Comparison of ENCODE assay signal across 8 cellular contexts in the genomic region with DNA sequence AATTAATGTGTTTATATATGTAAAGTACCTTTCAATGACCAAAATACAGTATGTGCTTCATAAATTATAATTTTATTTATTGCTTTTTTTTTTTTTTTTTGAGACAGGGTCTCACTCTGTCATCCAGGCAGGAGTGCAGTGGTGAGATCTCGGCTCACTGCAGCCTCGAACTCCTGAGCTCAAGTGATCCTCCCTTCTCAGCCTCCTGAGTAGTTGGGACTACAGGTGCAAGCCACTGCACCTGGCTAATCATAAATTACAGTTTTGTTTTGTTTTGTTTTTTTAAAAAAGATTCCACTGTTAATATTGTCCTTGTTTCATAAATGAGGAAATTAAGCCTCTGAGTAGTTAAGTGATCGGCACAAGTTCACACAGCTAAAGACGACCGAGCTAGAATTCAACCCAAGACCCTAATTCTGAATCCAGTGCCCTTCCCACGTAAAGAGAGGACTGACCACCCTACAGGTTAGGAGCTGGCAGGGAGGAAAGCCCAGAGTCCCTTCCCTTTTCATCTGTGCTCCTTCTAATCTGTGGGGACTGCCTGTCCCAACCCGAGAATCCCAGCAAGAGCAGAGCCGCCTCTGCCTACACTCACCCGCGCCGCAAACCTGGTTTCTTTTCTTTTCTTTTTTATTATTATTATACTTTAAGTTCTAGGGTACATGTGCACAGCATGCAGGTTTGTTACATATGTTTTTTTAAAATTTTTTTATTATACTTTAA. TPM values are rescaled to one million over a fixed set of nuclear protein-coding genes. Genes with fewer than 3 reads are reported as not detected.
DNase-seq lines count a peak whose midpoint lies in the region; ATAC-seq, FAIRE-seq and TF ChIP-seq lines count a peak whose summit lies in the region.

No MANE protein-coding gene starts in this region.

- H3K9me3 ChIP-seq in OCI-LY3 (ENCODE audit: insufficient read depth, low read length) (no peaks in the 10 kb centered on the region), H1 (ENCODE audit: insufficient read depth in 2 of 2, low read depth in 1 of 2, low read length in 1 of 2) (no peaks in the 10 kb centered on the region), ovary (no peaks in the 10 kb centered on the region), neuronal stem cell (replicated peaks in 1 of 2; ENCODE audit: control insufficient read depth in 2 of 2, insufficient read depth in 1 of 2, low read depth in 1 of 2, low read length in 2 of 2) (no peaks in the 10 kb centered on the region)

- TF ChIP-seq CTCF in OCI-LY3 (IDR thresholded peaks at IDR 0.05; ENCODE audit: low read depth, low read length) (no peak), H1 (IDR thresholded peaks at IDR 0.05; ENCODE audit: control extremely low read depth in 1 of 3, insufficient read depth in 1 of 3, low read depth in 1 of 3, low read length in 3 of 3) (no peak), ovary (IDR thresholded peaks at IDR 0.05) (no peak)

- WGBS in H1 (ENCODE audit: extremely low coverage in 1 of 2, insufficient coverage in 1 of 2, insufficient read length in 1 of 2, insufficient replicate concordance in 2 of 2, low coverage in 1 of 2, low lambda C conversion rate in 2 of 2, missing lambda C conversion rate in 1 of 2), 2 experiments = 60% methylated on average over 11 of the region's 11 CpGs; no CpG with 5 or more reads in 1 of the 2 experiments
- 41 to 48% (median 47%) methylated on average over 11 of the region's 11 CpGs for WGBS in ovary, 3 donors
- no CpG with 5 or more reads among the region's 11 CpGs for WGBS in neuronal stem cell (ENCODE audit: extremely low coverage in 2 of 2, insufficient read length in 2 of 2, insufficient replicate concordance in 1 of 2), 2 donors

- H2BK20ac ChIP-seq in H1 (ENCODE audit: low read length) = no peak overlapping the region

- H4K8ac ChIP-seq in H1 (ENCODE audit: extremely low read depth, insufficient read depth, low read length) (no peak overlapping the region), neuronal stem cell (ENCODE audit: low read depth, low read length) (no peak overlapping the region)

- DNase-seq in ELR (ENCODE audit: low read depth) (peak; percentile 20), H1 (ENCODE audit: low read depth in 1 of 2, low spot score in 2 of 2) (no peak), ovary (no peak), neuronal stem cell (ENCODE audit: low spot score) (no peak), DMS114 treated with DMSO at 0.1 percent for 48 hours (lab: John Stamatoyannopoulos, UW; ENCODE audit: unreplicated experiment) (no peak), MV-4-11 (lab: John Stamatoyannopoulos, UW) (no peak)

- H3K4me2 ChIP-seq in OCI-LY3 (ENCODE audit: low read length) (peak overlapping the region; percentile 100), H1 (ENCODE audit: insufficient read depth in 1 of 2, low read depth in 2 of 2, low read length in 2 of 2) (peak overlapping the region; percentile 6 to 45; a peak in 1 of 4 replicates), neuronal stem cell (ENCODE audit: insufficient read depth, low read length, poor library complexity, severe bottlenecking) (no peak overlapping the region)

- H3K4ac ChIP-seq in H1 (replicated peaks; ENCODE audit: insufficient read length, low read depth, low read length) = no peak overlapping the region
- H3K4ac ChIP-seq in neuronal stem cell (ENCODE audit: low read length) = no peak overlapping the region

- H2BK120ac ChIP-seq in H1 (replicated peaks; ENCODE audit: low read depth, low read length) (no peak overlapping the region), neuronal stem cell (ENCODE audit: low read depth, low read length) (no peak overlapping the region)

- no peaks in the 10 kb centered on the region for H3K27me3 ChIP-seq in OCI-LY3 (ENCODE audit: low read depth, low read length)
- H3K27me3 ChIP-seq in H1 (replicated peaks in 1 of 4; ENCODE audit: control insufficient read depth in 3 of 4, extremely low read depth in 1 of 4, insufficient read depth in 3 of 4, low read length in 3 of 4) = no peaks in the 10 kb centered on the region
- no peaks in the 10 kb centered on the region for H3K27me3 ChIP-seq in ovary
- peaks cover 0 to 2% (median 0%) of the 10 kb centered on the region in 3 experiments for H3K27me3 ChIP-seq in neuronal stem cell (ENCODE audit: control insufficient read depth in 3 of 3, insufficient read depth in 3 of 3, low read depth in 1 of 3, low read length in 3 of 3)

- H2BK12ac ChIP-seq in H1 (ENCODE audit: low read depth, low read length) (no peak overlapping the region), neuronal stem cell (ENCODE audit: low read length) (no peak overlapping the region)

- peak overlapping the region; percentile 17 for H4K91ac ChIP-seq in H1 (replicated peaks; ENCODE audit: insufficient read length, low read length)
- no peak overlapping the region for H4K91ac ChIP-seq in neuronal stem cell (ENCODE audit: low read depth, low read length, poor library complexity)

- peak overlapping the region; percentile 76 for H4K5ac ChIP-seq in H1 (ENCODE audit: insufficient read length, low read depth, low read length)

- H2BK15ac ChIP-seq in H1 (ENCODE audit: low read length) = peak overlapping the region; percentile 72; the same call in 1 of the 2 replicates
- no peak overlapping the region for H2BK15ac ChIP-seq in neuronal stem cell (ENCODE audit: low read length)

- H3K23ac ChIP-seq in H1 (ENCODE audit: insufficient read length) (no peak overlapping the region), neuronal stem cell (ENCODE audit: low read depth, low read length, poor library complexity) (no peak overlapping the region)

- no peaks in the 10 kb centered on the region for H3K79me1 ChIP-seq in H1 (ENCODE audit: low read depth, low read length)
- no peaks in the 10 kb centered on the region for H3K79me1 ChIP-seq in neuronal stem cell (ENCODE audit: low read depth, low read length)

- H3K4me1 ChIP-seq in OCI-LY3 (ENCODE audit: low read length) (peaks cover 3% of the 10 kb centered on the region; the same call in 1 of the 2 replicates), H1 (replicated peaks in 1 of 4; ENCODE audit: control insufficient read depth in 3 of 4, insufficient read depth in 4 of 4, low read length in 3 of 4) (peaks cover 0 to 3% (median 0%) of the 10 kb centered on the region in 4 experiments; a peak in 1 of 7 replicates), ovary (ENCODE audit: insufficient read depth) (no peaks in the 10 kb centered on the region), neuronal stem cell (ENCODE audit: control insufficient read depth in 2 of 2, insufficient read depth in 1 of 2, low read depth in 1 of 2, low read length in 2 of 2) (peaks cover 0 to 5% of the 10 kb centered on the region in 2 donors)

- CTCF ChIA-PET in H1 (lab: Charles Lee; ENCODE audit: partially characterized antibody) = interaction anchor here (0.6 to 6.2 kb wide), 21 partner anchors 9 to 150 kb away, joined by 3 to 78 read pairs (median 4); a partner anchor contains a TSS

- no peaks in the 10 kb centered on the region for H4K20me1 ChIP-seq in OCI-LY3 (ENCODE audit: insufficient read depth, low read length)
- H4K20me1 ChIP-seq in H1 (replicated peaks in 1 of 2; ENCODE audit: control insufficient read depth in 1 of 2, insufficient read depth in 2 of 2, low read length in 2 of 2) = no peaks in the 10 kb centered on the region

- peak overlapping the region; percentile 100 for H2AFZ ChIP-seq in OCI-LY3 (ENCODE audit: low read depth, low read length)
- H2AFZ ChIP-seq in H1 (ENCODE audit: low read length) = peak overlapping the region; percentile 91; the same call in 1 of the 2 replicates
- no peak overlapping the region for H2AFZ ChIP-seq in neuronal stem cell (ENCODE audit: low read length)

- H3K9ac ChIP-seq in OCI-LY3 (ENCODE audit: low read length) (peak overlapping the region; percentile 70), H1 (replicated peaks in 1 of 4; ENCODE audit: extremely low read depth in 1 of 4, low read depth in 3 of 4, low read length in 3 of 4) (no peak overlapping the region), neuronal stem cell (ENCODE audit: low read depth, low read length, poor library complexity) (no peak overlapping the region)

- no peaks in the 10 kb centered on the region for H3K23me2 ChIP-seq in H1 (ENCODE audit: low read depth, low read length)

- peak overlapping the region; percentile 92 for H3K4me3 ChIP-seq in OCI-LY3 (ENCODE audit: low read length)
- H3K4me3 ChIP-seq in H1 (ENCODE audit: extremely low read depth in 1 of 4, insufficient read depth in 2 of 4, low read depth in 3 of 4, low read length in 4 of 4) = peak overlapping the region in 1 of 4 experiments; percentile 54; a peak in 2 of 8 replicates
- H3K4me3 ChIP-seq in ovary = peak overlapping the region; percentile 28
- H3K4me3 ChIP-seq in neuronal stem cell (ENCODE audit: low read length in 2 of 2) = no peak overlapping the region

- no peak for TF ChIP-seq POLR2A in H1 (IDR thresholded peaks at IDR 0.05; ENCODE audit: control extremely low read depth in 1 of 2, low read depth in 2 of 2, low read length in 2 of 2)
- TF ChIP-seq POLR2A in ovary (IDR thresholded peaks at IDR 0.05) = no peak

- no peak for TF ChIP-seq RAD21 in H1 (IDR thresholded peaks at IDR 0.05 in 1 of 2, conservative IDR thresholded peaks at IDR 0.05 in 1 of 2; ENCODE audit: low read depth in 2 of 2, low read length in 2 of 2)

- POLR2A ChIA-PET in H1 (lab: Charles Lee; ENCODE audit: partially characterized antibody) = interaction anchor here (0.9 to 10.5 kb wide), 7 partner anchors 8 to 141 kb away, joined by 3 to 98 read pairs (median 4); a partner anchor contains a TSS

- H3K79me2 ChIP-seq in OCI-LY3 (ENCODE audit: low read length) = no peaks in the 10 kb centered on the region
- H3K79me2 ChIP-seq in H1 (ENCODE audit: control insufficient read depth in 1 of 2, insufficient read depth in 2 of 2, low read length in 2 of 2) = no peaks in the 10 kb centered on the region

- H2BK5ac ChIP-seq in H1 (ENCODE audit: low read depth, low read length) (no peak overlapping the region), neuronal stem cell (ENCODE audit: low read length) (no peak overlapping the region)

- intact Hi-C loops in ovary (cut with DNase I) = no loop called here

- H3K14ac ChIP-seq in H1 (ENCODE audit: insufficient read length) = no peak overlapping the region
- no peak overlapping the region for H3K14ac ChIP-seq in neuronal stem cell (ENCODE audit: low read length)

- H3K56ac ChIP-seq in H1 (replicated peaks; ENCODE audit: insufficient read length, low read depth, low read length) = no peak overlapping the region

- no peak for FAIRE-seq in H1 (lab: Jason Lieb, UNC)

- TF ChIP-seq EP300 in H1 (IDR thresholded peaks at IDR 0.05; ENCODE audit: borderline replicate concordance in 1 of 2, low read depth in 2 of 2, low read length in 2 of 2) (no peak), ovary (IDR thresholded peaks at IDR 0.05) (no peak)

- H2AK5ac ChIP-seq in H1 (ENCODE audit: low read depth, low read length) (no peak overlapping the region), neuronal stem cell (ENCODE audit: low read depth, low read length) (no peak overlapping the region)

- H3K18ac ChIP-seq in H1 (ENCODE audit: extremely low read depth, low read length) = no peak overlapping the region
- H3K18ac ChIP-seq in neuronal stem cell (ENCODE audit: low read length) = no peak overlapping the region

- ATAC-seq in HG03025 (IDR thresholded peaks at IDR 0.05; ENCODE audit: low FRiP score, unreplicated experiment) = no peak

- no peak overlapping the region for H3K27ac ChIP-seq in OCI-LY3 (ENCODE audit: low read length)
- H3K27ac ChIP-seq in H1 (ENCODE audit: low read depth, low read length) = no peak overlapping the region
- H3K27ac ChIP-seq in ovary = no peak overlapping the region
- H3K27ac ChIP-seq in neuronal stem cell (replicated peaks; ENCODE audit: low read length) = no peak overlapping the region

- no peaks in the 10 kb centered on the region for H3K36me3 ChIP-seq in OCI-LY3 (replicated peaks; ENCODE audit: low read depth, low read length)
- H3K36me3 ChIP-seq in H1 (ENCODE audit: control insufficient read depth in 2 of 4, insufficient read depth in 4 of 4, low read length in 3 of 4) = no peaks in the 10 kb centered on the region
- no peaks in the 10 kb centered on the region for H3K36me3 ChIP-seq in ovary
- no peaks in the 10 kb centered on the region for H3K36me3 ChIP-seq in neuronal stem cell (replicated peaks in 1 of 2; ENCODE audit: control insufficient read depth in 2 of 2, insufficient read depth in 2 of 2, low read length in 2 of 2)

RNA-seq across cellular contexts. Expression of a gene that starts 8.5 kb away (rescaled TPM):
- total RNA-seq in H1 (2021; fragmentation: NEBNext Ultra II Directional; extraction: Animal tissue kit (Norgen Biotek cat#: 25700)) = not detected in 2 replicates
- 0.03 and 0.05 TPM in 2 replicates for polyA plus RNA-seq in H1 (2011; rRNA removed)
- polyA plus RNA-seq in H1 (2011; cell fraction: cytosol; rRNA removed) = 0.03 TPM
- polyA plus RNA-seq in H1 (2011; cell fraction: nucleus; rRNA removed) = not detected
- polyA plus RNA-seq in H1 (2012, experiment 1 of 2) = 0.06 TPM in 1 of 4 replicates, not detected in the others
- polyA plus RNA-seq in H1 (2012, experiment 2 of 2) = not detected
- not detected for polyA plus RNA-seq in H1 (2013, experiment 1 of 2)
- not detected for polyA plus RNA-seq in H1 (2013, experiment 2 of 2)
- polyA minus RNA-seq in H1 (2011; rRNA and poly(A)+ RNA removed) = 0.06 TPM in 1 of 2 replicates, not detected in the other
- polyA minus RNA-seq in H1 (2011; cell fraction: cytosol; rRNA and poly(A)+ RNA removed) = not detected
- not detected for polyA minus RNA-seq in H1 (2011; cell fraction: nucleus; rRNA and poly(A)+ RNA removed)
- total RNA-seq in ovary = under 1 TPM in 2 of 7 donors, not detected in 5; 0.33 to 0.36 TPM
- not detected for polyA plus RNA-seq in ovary
- 0.57 TPM for polyA plus RNA-seq in neuronal stem cell (2013, experiment 1 of 2)
- 0.48 TPM for polyA plus RNA-seq in neuronal stem cell (2013, experiment 2 of 2)

RNA-seq across cellular contexts. Expression of a gene that starts 8.9 kb away (rescaled TPM):
- 33.1 and 33.7 TPM in 2 replicates for total RNA-seq in H1 (2021; fragmentation: NEBNext Ultra II Directional; extraction: Animal tissue kit (Norgen Biotek cat#: 25700))
- 2.6 and 4.6 TPM in 2 replicates for polyA plus RNA-seq in H1 (2011; rRNA removed)
- 9.5 TPM for polyA plus RNA-seq in H1 (2011; cell fraction: cytosol; rRNA removed)
- polyA plus RNA-seq in H1 (2011; cell fraction: nucleus; rRNA removed) = 16.3 TPM
- 26.4 to 29.8 TPM (median 28.7 TPM) in 4 replicates for polyA plus RNA-seq in H1 (2012, experiment 1 of 2)
- polyA plus RNA-seq in H1 (2012, experiment 2 of 2) = 3.1 TPM
- 9.2 TPM for polyA plus RNA-seq in H1 (2013, experiment 1 of 2)
- polyA plus RNA-seq in H1 (2013, experiment 2 of 2) = 9.5 TPM
- 17.0 and 19.1 TPM in 2 replicates for polyA minus RNA-seq in H1 (2011; rRNA and poly(A)+ RNA removed)
- 15.4 TPM for polyA minus RNA-seq in H1 (2011; cell fraction: cytosol; rRNA and poly(A)+ RNA removed)
- polyA minus RNA-seq in H1 (2011; cell fraction: nucleus; rRNA and poly(A)+ RNA removed) = 13.4 TPM
- 10 to 100 TPM; 20.6 to 44.2 (median 27.9) TPM for total RNA-seq in ovary
- polyA plus RNA-seq in ovary = 10 to 100 TPM; 11.7 to 16.0 TPM
- 12.0 TPM for polyA plus RNA-seq in neuronal stem cell (2013, experiment 1 of 2)
- polyA plus RNA-seq in neuronal stem cell (2013, experiment 2 of 2) = 13.1 TPM

RNA-seq across cellular contexts. Expression of a gene that starts 34.7 kb away (rescaled TPM):
- total RNA-seq in H1 (2021; fragmentation: NEBNext Ultra II Directional; extraction: Animal tissue kit (Norgen Biotek cat#: 25700)) = 51.0 and 69.4 TPM in 2 replicates
- 31.2 and 38.0 TPM in 2 replicates for polyA plus RNA-seq in H1 (2011; rRNA removed)
- 45.6 TPM for polyA plus RNA-seq in H1 (2011; cell fraction: cytosol; rRNA removed)
- 88.9 TPM for polyA plus RNA-seq in H1 (2011; cell fraction: nucleus; rRNA removed)
- 45.5 to 61.7 TPM (median 49.2 TPM) in 4 replicates for polyA plus RNA-seq in H1 (2012, experiment 1 of 2)
- polyA plus RNA-seq in H1 (2012, experiment 2 of 2) = 26.1 TPM
- 55.0 TPM for polyA plus RNA-seq in H1 (2013, experiment 1 of 2)
- polyA plus RNA-seq in H1 (2013, experiment 2 of 2) = 52.4 TPM
- polyA minus RNA-seq in H1 (2011; rRNA and poly(A)+ RNA removed) = 41.9 and 53.5 TPM in 2 replicates
- polyA minus RNA-seq in H1 (2011; cell fraction: cytosol; rRNA and poly(A)+ RNA removed) = 33.1 TPM
- 63.4 TPM for polyA minus RNA-seq in H1 (2011; cell fraction: nucleus; rRNA and poly(A)+ RNA removed)
- total RNA-seq in ovary = 10 to 100 TPM; 20.6 to 60.4 (median 43.4) TPM
- 10 to 100 TPM; 19.1 to 53.3 TPM for polyA plus RNA-seq in ovary
- polyA plus RNA-seq in neuronal stem cell (2013, experiment 1 of 2) = 57.2 TPM
- polyA plus RNA-seq in neuronal stem cell (2013, experiment 2 of 2) = 62.8 TPM

Comparison
In these comparisons a context has a peak if more than half of its experiments do, and no peak if none do; other contexts are left out.
1. H3K4me3 ChIP-seq: peak in OCI-LY3 (single experiment) and ovary (single experiment); none in neuronal stem cell (0 of 2).